In genomic region chr2:72427022-72427861, GRCh38 we compare ENCODE assay signal across 20 cellular contexts.
DNase-seq lines count a peak whose midpoint lies in the region; ATAC-seq and TF ChIP-seq lines count a peak whose summit lies in the region.
"Had no signal": no experiment of that assay in that cellular context is flagged by ENCODE, and none has a peak within 500 bp of the region (broad histone marks: within the 10 kb centered on the region; RNA-seq: fewer than 3 reads in every experiment).

No MANE protein-coding gene starts in this region.

- peak overlapping the region; percentile 9 for H2AK9ac ChIP-seq in IMR-90 (replicated peaks; ENCODE audit: low read depth, low read length, poor library complexity)

- H3K27me3 Mint-ChIP-seq in mesothelial cell of epicardium (ENCODE audit: low read depth): no peaks in the 10 kb centered on the region
- no peaks in the 10 kb centered on the region for H3K27me3 Mint-ChIP-seq in activated CD4-positive, alpha-beta T cell treated with anti-CD3 and anti-CD28 coated beads, Interleukin-2, amount 10 ng/mL, durations not matched to agents 7 days and 5 days
- H3K27me3 Mint-ChIP-seq: CD4-positive, CD25-positive, alpha-beta regulatory T cell had no signal

- no peak overlapping the region for H3K4ac ChIP-seq in IMR-90 (ENCODE audit: low read depth, low read length)

- H4K8ac ChIP-seq in IMR-90 (ENCODE audit: low read depth in 2 of 2, low read length in 2 of 2): no peak overlapping the region

- H3K9me3 ChIP-seq in SK-N-SH: no peaks in the 10 kb centered on the region
- H3K9me3 ChIP-seq in IMR-90 (ENCODE audit: control insufficient read depth, insufficient read depth, low read length): no peaks in the 10 kb centered on the region
- no peaks in the 10 kb centered on the region for H3K9me3 ChIP-seq in upper lobe of left lung
- H3K9me3 ChIP-seq: BE2C, Caco-2, HAP-1, MG63 had no signal

- peaks cover 0 to 11% of the 10 kb centered on the region in 2 experiments; a peak in 2 of 4 replicates for H3K4me1 ChIP-seq in SK-N-SH (ENCODE audit: control insufficient read depth in 1 of 2, insufficient read depth in 2 of 2, low read depth in 1 of 2, low read length in 1 of 2)
- H3K4me1 ChIP-seq in IMR-90 (ENCODE audit: control insufficient read depth, insufficient read depth, low read length): no peaks in the 10 kb centered on the region
- no peaks in the 10 kb centered on the region for H3K4me1 ChIP-seq in upper lobe of left lung
- H3K4me1 ChIP-seq: BE2C, Caco-2, HAP-1, Peyer's patch had no signal

- intact Hi-C loops in IMR-90 (cut with micrococcal nuclease): no loop called here

- H3K9me1 ChIP-seq in IMR-90 (ENCODE audit: insufficient read depth, low read length): no peaks in the 10 kb centered on the region

- POLR2A ChIA-PET in SK-N-SH (lab: Yijun Ruan, JAX) (no interaction called here), IMR-90 (lab: Charles Lee; ENCODE audit: unreplicated experiment) (interaction anchor here (0.6 kb wide), 1 partner anchor 12 kb away, joined by 5 read pairs; no protein-coding TSS in a partner anchor)
- POLR2A ChIA-PET in activated CD4-positive, alpha-beta T cell treated with anti-CD3 and anti-CD28 coated beads, Interleukin-2, amount 10 ng/mL, durations not matched to agents 7 days and 5 days (lab: Charles Lee): no interaction called here

- H2AK5ac ChIP-seq in IMR-90 (ENCODE audit: low read depth, low read length): no peak overlapping the region

- CTCF ChIA-PET in SK-N-SH (lab: Yijun Ruan, JAX): interaction anchor here (1.5 kb wide), 1 partner anchor 13 kb away, joined by 4 read pairs; no protein-coding TSS in a partner anchor
- CTCF ChIA-PET in IMR-90 (lab: Yijun Ruan, JAX): no interaction called here
- CTCF ChIA-PET in activated CD4-positive, alpha-beta T cell treated with anti-CD3 and anti-CD28 coated beads, Interleukin-2, amount 10 ng/mL, durations not matched to agents 7 days and 5 days (lab: Charles Lee): no interaction called here

- no peak overlapping the region for H2AFZ ChIP-seq in SK-N-SH (ENCODE audit: low read depth)
- H2AFZ ChIP-seq in IMR-90 (replicated peaks; ENCODE audit: low read length, poor library complexity): no peak overlapping the region

- H3K79me2 ChIP-seq in SK-N-SH (ENCODE audit: insufficient read depth): no peaks in the 10 kb centered on the region

- BruUV-seq in IMR-90 (replicated peaks; lab: Mats Ljungman, UMichigan): no TSS peak

- WGBS in SK-N-SH (ENCODE audit: low lambda C conversion rate): 95% methylated on average over 7 of the region's 15 CpGs
- WGBS in IMR-90 (ENCODE audit: extremely low coverage in 2 of 2, insufficient read length in 1 of 2), 2 experiments: 97% methylated on average over 7 of the region's 15 CpGs; no CpG with 5 or more reads in 1 of the 2 experiments
- 87 to 95% methylated on average over 3 to 15 of the region's 15 CpGs for WGBS in upper lobe of left lung, 2 donors

- H3K14ac ChIP-seq in IMR-90 (replicated peaks; ENCODE audit: low read depth, low read length): no peak overlapping the region

- no peak overlapping the region for H3K9ac ChIP-seq in SK-N-SH
- no peak overlapping the region for H3K9ac ChIP-seq in IMR-90 (ENCODE audit: low read depth, low read length)

- peak; percentile 9 for DNase-seq in SK-N-SH
- no peak for DNase-seq in IMR-90
- DNase-seq in mesothelial cell of epicardium (ENCODE audit: low spot score in 2 of 2, unreplicated experiment in 2 of 2): no peak
- DNase-seq in upper lobe of left lung: peak in 1 of 2 donors; percentile 55
- DNase-seq in activated CD4-positive, alpha-beta T cell treated with anti-CD3 and anti-CD28 coated beads, Interleukin-2, amount 10 ng/mL, durations not matched to agents 7 days and 5 days: no peak
- DNase-seq in NCI-H1694 (lab: John Stamatoyannopoulos, UW): no peak
- DNase-seq: BE2C; Caco-2; CD4-positive, CD25-positive, alpha-beta regulatory T cell; DMS153; GDM1; Kasumi-1; MG63; NCI-H1092 treated with DMSO at 0.1 percent for 48 hours; NK-92 treated with Interleukin-12 subunit alpha and Interleukin-12 subunit beta, amount 100 ng/mL, for 24 hours; Peyer's patch had no signal

- H3K27ac Mint-ChIP-seq in mesothelial cell of epicardium: peak overlapping the region; percentile 77
- H3K27ac Mint-ChIP-seq in activated CD4-positive, alpha-beta T cell treated with anti-CD3 and anti-CD28 coated beads, Interleukin-2, amount 10 ng/mL, durations not matched to agents 7 days and 5 days: no peak overlapping the region
- H3K27ac Mint-ChIP-seq: CD4-positive, CD25-positive, alpha-beta regulatory T cell had no signal

- TF ChIP-seq POLR2A in IMR-90 (IDR thresholded peaks at IDR 0.05; ENCODE audit: low read depth, low read length) (no peak), upper lobe of left lung (IDR thresholded peaks at IDR 0.05) (no peak)

- in situ Hi-C loops in IMR-90 (cut with MboI; ENCODE audit: low sequenced_read_pairs): no loop called here

- no peak overlapping the region for H2BK20ac ChIP-seq in IMR-90 (ENCODE audit: low read depth, low read length)

- H3K27ac ChIP-seq in SK-N-SH (ENCODE audit: low read depth in 2 of 2, low read length in 1 of 2) (no peak overlapping the region), IMR-90 (ENCODE audit: insufficient read depth, low read length) (no peak overlapping the region), upper lobe of left lung (no peak overlapping the region)
- H3K27ac ChIP-seq: 22Rv1, Peyer's patch had no signal

- H3K79me1 ChIP-seq in IMR-90 (ENCODE audit: low read depth in 1 of 2, low read length in 2 of 2): no peaks in the 10 kb centered on the region

- H2BK5ac ChIP-seq in IMR-90 (ENCODE audit: low read depth, low read length, poor library complexity, severe bottlenecking): no peak overlapping the region

- H3K9me2 ChIP-seq in SK-N-SH: no peaks in the 10 kb centered on the region; the same call in 1 of the 2 replicates

- H3K4me3 Mint-ChIP-seq in mesothelial cell of epicardium: no peak overlapping the region
- H3K4me3 Mint-ChIP-seq in activated CD4-positive, alpha-beta T cell treated with anti-CD3 and anti-CD28 coated beads, Interleukin-2, amount 10 ng/mL, durations not matched to agents 7 days and 5 days: no peak overlapping the region
- H3K4me3 Mint-ChIP-seq: CD4-positive, CD25-positive, alpha-beta regulatory T cell had no signal

- H3K4me3 ChIP-seq in SK-N-SH (ENCODE audit: low read depth in 2 of 2, low read length in 1 of 2) (no peak overlapping the region), IMR-90 (ENCODE audit: insufficient read depth, low read depth, low read length) (no peak overlapping the region), upper lobe of left lung (no peak overlapping the region)
- H3K4me3 ChIP-seq: HAP-1, MG63, Peyer's patch had no signal

- no peak overlapping the region for H3K23ac ChIP-seq in IMR-90 (ENCODE audit: low read depth, low read length)

- H4K20me1 ChIP-seq in SK-N-SH (ENCODE audit: insufficient read depth): no peaks in the 10 kb centered on the region
- no peaks in the 10 kb centered on the region for H4K20me1 ChIP-seq in IMR-90 (ENCODE audit: insufficient read depth, low read length)

- H3K18ac ChIP-seq in IMR-90 (ENCODE audit: low read depth, low read length): no peak overlapping the region

- no peak; the same call in 2 of the 3 replicates for ATAC-seq in SK-N-SH treated with all-trans-retinoic acid at 6 μM for 48 hours
- no peak for ATAC-seq in IMR-90 (ENCODE audit: low read depth)
- ATAC-seq in upper lobe of left lung (ENCODE audit: low FRiP score in 2 of 2): peak; percentile 41 to 63
- no peak for ATAC-seq in HG02588 (IDR thresholded peaks at IDR 0.05; ENCODE audit: unreplicated experiment)

- TF ChIP-seq EP300 in SK-N-SH (IDR thresholded peaks at IDR 0.05; ENCODE audit: borderline replicate concordance in 1 of 2, low read depth in 1 of 2, low read length in 1 of 2) (no peak), upper lobe of left lung (IDR thresholded peaks at IDR 0.05) (no peak)

- H2BK15ac ChIP-seq in IMR-90 (ENCODE audit: low read depth, low read length): no peak overlapping the region

- no peak overlapping the region for H4K5ac ChIP-seq in IMR-90 (ENCODE audit: low read depth, low read length)

- H3K36me3 Mint-ChIP-seq in mesothelial cell of epicardium: peaks cover 20% of the 10 kb centered on the region
- peaks cover 2% of the 10 kb centered on the region for H3K36me3 Mint-ChIP-seq in activated CD4-positive, alpha-beta T cell treated with anti-CD3 and anti-CD28 coated beads, Interleukin-2, amount 10 ng/mL, durations not matched to agents 7 days and 5 days (ENCODE audit: low read depth)

- TF ChIP-seq CTCF in SK-N-SH (IDR thresholded peaks at IDR 0.05): no peak
- TF ChIP-seq CTCF in IMR-90 (conservative IDR thresholded peaks at IDR 0.05; ENCODE audit: low read depth, low read length): no peak
- TF ChIP-seq CTCF in mesothelial cell of epicardium (IDR thresholded peaks at IDR 0.05; ENCODE audit: unreplicated experiment): no peak
- no peak for TF ChIP-seq CTCF in upper lobe of left lung (IDR thresholded peaks at IDR 0.05)

- H3K4me1 Mint-ChIP-seq in mesothelial cell of epicardium: peaks cover 40% of the 10 kb centered on the region
- H3K4me1 Mint-ChIP-seq in activated CD4-positive, alpha-beta T cell treated with anti-CD3 and anti-CD28 coated beads, Interleukin-2, amount 10 ng/mL, durations not matched to agents 7 days and 5 days: no peaks in the 10 kb centered on the region

- no peak overlapping the region for H3K56ac ChIP-seq in IMR-90 (ENCODE audit: extremely low read depth, insufficient read depth, low read length)

- no peak for TF ChIP-seq RAD21 in SK-N-SH (IDR thresholded peaks at IDR 0.05; ENCODE audit: low read length)
- TF ChIP-seq RAD21 in IMR-90 (IDR thresholded peaks at IDR 0.05; ENCODE audit: low read length): no peak

- H3K27me3 ChIP-seq in SK-N-SH (ENCODE audit: insufficient read depth) (no peaks in the 10 kb centered on the region), IMR-90 (ENCODE audit: control insufficient read depth, insufficient read depth, low read length) (no peaks in the 10 kb centered on the region), upper lobe of left lung (no peaks in the 10 kb centered on the region)
- H3K27me3 ChIP-seq: BE2C, MG63, Peyer's patch had no signal

- H4K91ac ChIP-seq in IMR-90 (ENCODE audit: insufficient read depth, low read depth, low read length): no peak overlapping the region

- H2BK120ac ChIP-seq in IMR-90 (ENCODE audit: low read depth, low read length): no peak overlapping the region

- H3K4me2 ChIP-seq in SK-N-SH (no peak overlapping the region), IMR-90 (ENCODE audit: low read depth, low read length) (no peak overlapping the region)

- peaks cover 5% of the 10 kb centered on the region for H3K9me3 Mint-ChIP-seq in mesothelial cell of epicardium
- peaks cover 5% of the 10 kb centered on the region for H3K9me3 Mint-ChIP-seq in activated CD4-positive, alpha-beta T cell treated with anti-CD3 and anti-CD28 coated beads, Interleukin-2, amount 10 ng/mL, durations not matched to agents 7 days and 5 days

- dilution Hi-C loops in IMR-90 (cut with HindIII; ENCODE audit: low sequenced_read_pairs, unreplicated experiment): no loop called here

- H3F3A ChIP-seq in SK-N-SH (replicated peaks; ENCODE audit: insufficient read depth): no peaks in the 10 kb centered on the region

- H3K36me3 ChIP-seq in SK-N-SH (replicated peaks in 1 of 2; ENCODE audit: control insufficient read depth in 1 of 2, insufficient read depth in 2 of 2, low read length in 1 of 2) (no peaks in the 10 kb centered on the region), IMR-90 (ENCODE audit: control insufficient read depth, insufficient read depth, low read length) (no peaks in the 10 kb centered on the region), upper lobe of left lung (no peaks in the 10 kb centered on the region)
- H3K36me3 ChIP-seq: BE2C, HAP-1, MG63, Peyer's patch had no signal

Comparison
In these comparisons a context has a peak if more than half of its experiments do, and no peak if none do; other contexts are left out.
1. ATAC-seq: peak in upper lobe of left lung (2 of 2); none in SK-N-SH treated with all-trans-retinoic acid at 6 μM for 48 hours (single experiment), IMR-90 (single experiment) and HG02588 (single experiment).